Comparison of ENCODE assay signal across 3 cellular contexts in genomic region chr17:78962984-78963348, GRCh38. TPM values are rescaled to one million over a fixed set of nuclear protein-coding genes. Genes with fewer than 3 reads are reported as not detected.
"Had no signal": no experiment of that assay in that cellular context is flagged by ENCODE, and none has a peak within 500 bp of the region (broad histone marks: within the 10 kb centered on the region; RNA-seq: fewer than 3 reads in every experiment).

No MANE protein-coding gene starts in this region.

RNA-seq across cellular contexts. Expression of gene CEP295NL, which starts 60.0 kb away (rescaled TPM):
- polyA plus RNA-seq: immature natural killer cell, liver, mammary epithelial cell had no signal
